In the genomic region with DNA sequence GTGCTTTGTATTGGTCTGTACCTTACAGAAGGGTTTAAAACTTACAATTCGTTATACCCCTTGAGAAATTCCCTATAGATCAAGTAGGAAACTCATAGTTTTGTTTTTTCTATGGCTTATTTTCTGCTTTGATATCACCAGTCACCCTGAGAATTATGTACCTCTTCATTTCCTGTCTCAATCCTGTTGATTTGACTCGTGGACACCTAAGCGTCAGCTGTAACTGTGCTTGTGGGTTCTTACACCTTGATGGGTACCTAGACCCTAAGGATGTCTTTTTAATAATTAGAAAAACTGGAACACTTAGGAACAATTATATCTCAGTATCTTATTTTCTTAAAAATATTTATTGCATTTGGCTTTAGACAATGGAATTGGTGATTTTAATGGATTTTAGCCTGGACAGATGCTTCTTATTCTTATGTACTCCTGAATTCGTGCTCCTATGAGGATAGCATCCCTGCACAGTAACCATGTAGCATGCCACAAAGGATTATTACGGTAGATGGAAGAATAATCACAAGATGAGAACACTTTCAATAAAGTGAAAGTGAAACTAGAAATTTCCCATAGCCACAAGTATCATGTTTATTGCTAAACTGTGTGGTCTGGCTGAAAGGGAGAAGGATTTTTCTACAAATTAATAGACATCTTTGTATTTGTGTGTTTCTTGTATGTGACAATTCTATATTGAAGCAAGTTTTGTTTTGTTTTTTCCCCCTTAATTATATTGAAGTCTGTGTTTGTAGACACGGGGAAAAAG, we compare ENCODE assay signal across 11 cellular contexts.
A peak's percentile ranks its signal among the peaks of the same experiment; 100 is the strongest.
DNase-seq lines count a peak whose midpoint lies in the region; ATAC-seq, FAIRE-seq and TF ChIP-seq lines count a peak whose summit lies in the region.
"Had no signal": no experiment of that assay in that cellular context is flagged by ENCODE, and none has a peak within 500 bp of the region (broad histone marks: within the 10 kb centered on the region; RNA-seq: fewer than 3 reads in every experiment).

No MANE protein-coding gene starts in this region.

- no peak for FAIRE-seq in HTR-8/SVneo (lab: Jason Lieb, UNC)
- FAIRE-seq: pancreas had no signal

- DNase-seq in left ventricle myocardium inferior: no peak
- DNase-seq in cardiac septum (ENCODE audit: low spot score): no peak
- DNase-seq in RWPE2 (ENCODE audit: low spot score): no peak
- peak; percentile 12 for DNase-seq in inferior parietal cortex (ENCODE audit: extremely low spot score)
- no peak for DNase-seq in aorta
- DNase-seq in NCI-H2171 treated with DMSO at 0.1 percent for 48 hours (lab: John Stamatoyannopoulos, UW): no peak
- DNase-seq in HTR-8/SVneo (ENCODE audit: insufficient read length, low spot score): no peak
- DNase-seq in T-helper 9 cell: no peak
- DNase-seq: activated T-cell treated with anti-CD3 and anti-CD28 coated beads, Interleukin-2, amount 50 U/mL, for 48 hours; COR-L47; pancreas had no signal

- TF ChIP-seq CTCF in left ventricle myocardium inferior (IDR thresholded peaks at IDR 0.05; ENCODE audit: borderline replicate concordance) (no peak), RWPE2 (IDR thresholded peaks at IDR 0.05; ENCODE audit: poor library complexity, severe bottlenecking) (no peak)

- ATAC-seq in RWPE2 (ENCODE audit: low read depth) (peak; percentile 14; the same call in 1 of the 3 replicates), aorta (ENCODE audit: low FRiP score) (no peak)

- intact Hi-C loops in left ventricle myocardium inferior (cut with micrococcal nuclease) (no loop called here), cardiac septum (cut with DNase I) (no loop called here), aorta (cut with DNase I) (no loop called here)

- no peaks in the 10 kb centered on the region for H3K4me1 ChIP-seq in left ventricle myocardium inferior
- H3K4me1 ChIP-seq in RWPE2 (ENCODE audit: insufficient read depth, poor library complexity, severe bottlenecking): peaks cover 4% of the 10 kb centered on the region
- H3K4me1 ChIP-seq in aorta (ENCODE audit: control insufficient read depth in 1 of 2, insufficient read depth in 2 of 2, low read length in 2 of 2): no peaks in the 10 kb centered on the region
- H3K4me1 ChIP-seq: pancreas had no signal

- H3K9me3 ChIP-seq in left ventricle myocardium inferior (replicated peaks): no peaks in the 10 kb centered on the region
- no peaks in the 10 kb centered on the region for H3K9me3 ChIP-seq in RWPE2 (ENCODE audit: severe bottlenecking)
- no peaks in the 10 kb centered on the region for H3K9me3 ChIP-seq in aorta (ENCODE audit: control insufficient read depth, low read length)
- H3K9me3 ChIP-seq: pancreas had no signal

- H3K4me3 ChIP-seq in left ventricle myocardium inferior (peak overlapping the region; percentile 53), RWPE2 (ENCODE audit: severe bottlenecking) (peak overlapping the region; percentile 8), aorta (ENCODE audit: low read length in 2 of 2) (peak overlapping the region; percentile 84 to 89)

- H3K27ac ChIP-seq in left ventricle myocardium inferior (replicated peaks): no peak overlapping the region
- H3K27ac ChIP-seq in RWPE2 (ENCODE audit: poor library complexity, severe bottlenecking): no peak overlapping the region
- no peak overlapping the region for H3K27ac ChIP-seq in aorta (ENCODE audit: low read depth in 1 of 2, low read length in 2 of 2)
- H3K27ac ChIP-seq: pancreas had no signal

- H3K36me3 ChIP-seq in left ventricle myocardium inferior: no peaks in the 10 kb centered on the region
- no peaks in the 10 kb centered on the region; the same call in 1 of the 2 replicates for H3K36me3 ChIP-seq in RWPE2 (ENCODE audit: low read depth)
- no peaks in the 10 kb centered on the region for H3K36me3 ChIP-seq in aorta (ENCODE audit: control insufficient read depth in 1 of 2, insufficient read depth in 2 of 2, low read length in 1 of 2)
- H3K36me3 ChIP-seq: pancreas had no signal

- H3K27me3 ChIP-seq in left ventricle myocardium inferior (ENCODE audit: low read depth): no peaks in the 10 kb centered on the region
- H3K27me3 ChIP-seq in RWPE2 (ENCODE audit: insufficient read depth, poor library complexity, severe bottlenecking): no peaks in the 10 kb centered on the region
- no peaks in the 10 kb centered on the region for H3K27me3 ChIP-seq in aorta (ENCODE audit: control insufficient read depth in 1 of 2, insufficient read depth in 2 of 2, low read length in 1 of 2)
- H3K27me3 ChIP-seq: pancreas had no signal

- 52 to 56% methylated on average over 6 of the region's 6 CpGs for WGBS in aorta, 2 donors

Comparison
In these comparisons a context has a peak if more than half of its experiments do, and no peak if none do; other contexts are left out.
1. H3K4me3 ChIP-seq: peak in every context shown above with its lines; median percentile 86 in aorta; 53 in left ventricle myocardium inferior; 8 in RWPE2.